9 cellular contexts compared by ENCODE assay signal in genomic region chr21:44880762-44881585, GRCh38. TPM values are rescaled to one million over a fixed set of nuclear protein-coding genes. Genes with fewer than 3 reads are reported as not detected.
DNase-seq lines count a peak whose midpoint lies in the region; ATAC-seq and TF ChIP-seq lines count a peak whose summit lies in the region.
"Had no signal": no experiment of that assay in that cellular context is flagged by ENCODE, and none has a peak within 500 bp of the region (broad histone marks: within the 10 kb centered on the region; RNA-seq: fewer than 3 reads in every experiment).

No MANE protein-coding gene starts in this region.

- no peaks in the 10 kb centered on the region for H3K9me3 Mint-ChIP-seq in stimulated activated naive CD8-positive, alpha-beta T cell treated with anti-CD3 and anti-CD28 coated beads, Interleukin-15, amount 100 ng/mL, for 72 hours
- H3K9me3 Mint-ChIP-seq: neural crest cell had no signal

- H3K4me1 ChIP-seq in gastroesophageal sphincter = peaks cover 0 to 10% (median 3%) of the 10 kb centered on the region in 3 donors

- TF ChIP-seq EP300 in gastroesophageal sphincter (IDR thresholded peaks at IDR 0.05) = no peak

- H3K9me3 ChIP-seq in gastroesophageal sphincter = no peaks in the 10 kb centered on the region

- H3K4me3 Mint-ChIP-seq in stimulated activated naive CD8-positive, alpha-beta T cell treated with anti-CD3 and anti-CD28 coated beads, Interleukin-15, amount 100 ng/mL, for 72 hours = peak overlapping the region; percentile 14 to 42
- H3K4me3 Mint-ChIP-seq: neural crest cell had no signal

- no peak for DNase-seq in activated CD4-positive, CD25-positive, alpha-beta regulatory T cell (lab: John Stamatoyannopoulos, UW)
- DNase-seq in SW480 (ENCODE audit: low spot score) = peak; percentile 78
- DNase-seq in stimulated activated naive CD8-positive, alpha-beta T cell treated with anti-CD3 and anti-CD28 coated beads, Interleukin-15, amount 100 ng/mL, for 72 hours = no peak
- DNase-seq in GM20000 (ENCODE audit: low spot score) = no peak

- no peaks in the 10 kb centered on the region for H3K27me3 Mint-ChIP-seq in stimulated activated naive CD8-positive, alpha-beta T cell treated with anti-CD3 and anti-CD28 coated beads, Interleukin-15, amount 100 ng/mL, for 72 hours

- H3K4me1 Mint-ChIP-seq in stimulated activated naive CD8-positive, alpha-beta T cell treated with anti-CD3 and anti-CD28 coated beads, Interleukin-15, amount 100 ng/mL, for 72 hours = peaks cover 27% of the 10 kb centered on the region
- H3K4me1 Mint-ChIP-seq: neural crest cell had no signal

- ATAC-seq in activated CD4-positive, CD25-positive, alpha-beta regulatory T cell treated with anti-CD3 and anti-CD28 coated beads, Interleukin-2, amount 50 U/mL, for 24 hours = peak; percentile 48 to 57
- ATAC-seq in gastroesophageal sphincter = peak; percentile 35
- peak; percentile 69 for ATAC-seq in stimulated activated naive CD8-positive, alpha-beta T cell treated with anti-CD3 and anti-CD28 coated beads, Interleukin-15, amount 100 ng/mL, for 72 hours
- ATAC-seq in GM18909 (IDR thresholded peaks at IDR 0.05; ENCODE audit: poor library complexity, unreplicated experiment) = no peak
- no peak for ATAC-seq in GM19328 (IDR thresholded peaks at IDR 0.05; ENCODE audit: unreplicated experiment)

- H3K27ac Mint-ChIP-seq in stimulated activated naive CD8-positive, alpha-beta T cell treated with anti-CD3 and anti-CD28 coated beads, Interleukin-15, amount 100 ng/mL, for 72 hours = peak overlapping the region; percentile 15 to 60

- WGBS in gastroesophageal sphincter (ENCODE audit: low coverage in 1 of 2), 2 donors = 44 to 56% methylated on average over 6 of the region's 6 CpGs

- TF ChIP-seq CTCF in gastroesophageal sphincter (IDR thresholded peaks at IDR 0.05) = no peak
- TF ChIP-seq CTCF in GM20000 (IDR thresholded peaks at IDR 0.05; ENCODE audit: extremely low read depth, missing control alignments) = no peak

- TF ChIP-seq POLR2A in gastroesophageal sphincter (IDR thresholded peaks at IDR 0.05) = no peak

- H3K4me3 ChIP-seq in gastroesophageal sphincter = no peak overlapping the region

- no peaks in the 10 kb centered on the region for H3K36me3 ChIP-seq in gastroesophageal sphincter

- peak overlapping the region in 2 of 4 donors; percentile 47 to 48 for H3K27ac ChIP-seq in gastroesophageal sphincter

- no peaks in the 10 kb centered on the region for H3K27me3 ChIP-seq in gastroesophageal sphincter

RNA-seq across cellular contexts. Expression of gene PTTG1IP, which starts 7.5 kb away (rescaled TPM):
- 100 to 1,000 TPM; 217 to 419 (median 313) TPM for total RNA-seq in gastroesophageal sphincter

RNA-seq across cellular contexts. Expression of gene ITGB2, which starts 39.7 kb away (rescaled TPM):
- total RNA-seq in gastroesophageal sphincter = 100 to 1,000 TPM in 1 of 4 donors, 10 to 100 TPM in 3; 10.4 to 112 (median 41.4) TPM

RNA-seq across cellular contexts. Expression of gene SLX9, which starts 58.9 kb away (rescaled TPM):
- total RNA-seq in gastroesophageal sphincter = 10 to 100 TPM; 15.7 to 53.9 (median 36.4) TPM

Comparison
In these comparisons a context has a peak if more than half of its experiments do, and no peak if none do; other contexts are left out.
1. ATAC-seq: peak in activated CD4-positive, CD25-positive, alpha-beta regulatory T cell treated with anti-CD3 and anti-CD28 coated beads, Interleukin-2, amount 50 U/mL, for 24 hours (2 of 2), gastroesophageal sphincter (single experiment) and stimulated activated naive CD8-positive, alpha-beta T cell treated with anti-CD3 and anti-CD28 coated beads, Interleukin-15, amount 100 ng/mL, for 72 hours (single experiment); none in GM18909 (single experiment) and GM19328 (single experiment).